ENCODE assay signal across 8 cellular contexts in genomic region chr17:36722121-36722902, GRCh38.
DNase-seq lines count a peak whose midpoint lies in the region; ATAC-seq lines count a peak whose summit lies in the region.

No MANE protein-coding gene starts in this region.

- peak overlapping the region; percentile 93 to 98 for H3K27ac Mint-ChIP-seq in natural killer cell treated with Interleukin-12 subunit alpha and Interleukin-12 subunit beta and Interleukin-15 and Interleukin-18, amount 100 ng/mL, for 72 hours

- DNase-seq in EH (ENCODE audit: low read depth) (peak; percentile 39), NCI-H748 (lab: John Stamatoyannopoulos, UW; ENCODE audit: unreplicated experiment) (peak; percentile 96), activated T-cell treated with anti-CD3 and anti-CD28 coated beads for 1 hour (ENCODE audit: low read depth) (peak; percentile 67), RKO (ENCODE audit: low spot score) (no peak)
- peak; percentile 87 for DNase-seq in natural killer cell treated with Interleukin-12 subunit alpha and Interleukin-12 subunit beta and Interleukin-15 and Interleukin-18, amount 100 ng/mL, for 72 hours (ENCODE audit: low spot score)
- DNase-seq in stimulated activated naive CD8-positive, alpha-beta T cell treated with anti-CD3 and anti-CD28 coated beads, Interleukin-15, Interleukin-2, amounts not matched to agents 100 U/mL and 50 U/mL, for 24 hours, result peak; percentile 84

- H3K36me3 Mint-ChIP-seq in natural killer cell treated with Interleukin-12 subunit alpha and Interleukin-12 subunit beta and Interleukin-15 and Interleukin-18, amount 100 ng/mL, for 72 hours, result no peaks in the 10 kb centered on the region

- peaks cover 6% of the 10 kb centered on the region for H3K9me3 Mint-ChIP-seq in natural killer cell treated with Interleukin-12 subunit alpha and Interleukin-12 subunit beta and Interleukin-15 and Interleukin-18, amount 100 ng/mL, for 72 hours

- H3K27me3 Mint-ChIP-seq in natural killer cell treated with Interleukin-12 subunit alpha and Interleukin-12 subunit beta and Interleukin-15 and Interleukin-18, amount 100 ng/mL, for 72 hours, result no peaks in the 10 kb centered on the region

- peaks cover 50 to 53% of the 10 kb centered on the region in 2 donors for H3K4me1 Mint-ChIP-seq in natural killer cell treated with Interleukin-12 subunit alpha and Interleukin-12 subunit beta and Interleukin-15 and Interleukin-18, amount 100 ng/mL, for 72 hours (ENCODE audit: low read depth in 2 of 2)

- peak overlapping the region; percentile 87 for H3K4me3 Mint-ChIP-seq in natural killer cell treated with Interleukin-12 subunit alpha and Interleukin-12 subunit beta and Interleukin-15 and Interleukin-18, amount 100 ng/mL, for 72 hours

- peak; percentile 72 for ATAC-seq in HG02798 (IDR thresholded peaks at IDR 0.05; ENCODE audit: poor library complexity, unreplicated experiment)
- peak; percentile 75 for ATAC-seq in esophagus mucosa
- ATAC-seq in natural killer cell treated with Interleukin-12 subunit alpha and Interleukin-12 subunit beta and Interleukin-15 and Interleukin-18, amount 100 ng/mL, for 72 hours, result peak; percentile 94 to 95
- peak; percentile 94 for ATAC-seq in stimulated activated naive CD8-positive, alpha-beta T cell treated with anti-CD3 and anti-CD28 coated beads, Interleukin-15, Interleukin-2, amounts not matched to agents 100 U/mL and 50 U/mL, for 24 hours
